8 cellular contexts compared by ENCODE assay signal in genomic region chr19:41373993-41374392, GRCh38. TPM values are rescaled to one million over a fixed set of nuclear protein-coding genes. Genes with fewer than 3 reads are reported as not detected.
DNase-seq lines count a peak whose midpoint lies in the region; ATAC-seq and TF ChIP-seq lines count a peak whose summit lies in the region.

No MANE protein-coding gene starts in this region.

- H3K27ac ChIP-seq in GM23248 (no peak overlapping the region), Panc1 (ENCODE audit: low read length) (no peak overlapping the region), Karpas-422 (ENCODE audit: low read length) (no peak overlapping the region)
- no peak overlapping the region for H3K27ac ChIP-seq in effector memory CD4-positive, alpha-beta T cell (ENCODE audit: insufficient read depth, low read length, poor library complexity, severe bottlenecking)

- H3K4me1 ChIP-seq in GM23248 (ENCODE audit: insufficient read depth): peaks cover 16% of the 10 kb centered on the region
- H3K4me1 ChIP-seq in Panc1 (ENCODE audit: control insufficient read depth, insufficient read depth, low read length): peaks cover 4% of the 10 kb centered on the region; the same call in 1 of the 2 replicates
- H3K4me1 ChIP-seq in effector memory CD4-positive, alpha-beta T cell (ENCODE audit: control insufficient read depth, insufficient read depth, low read length, poor library complexity, severe bottlenecking): no peaks in the 10 kb centered on the region
- peaks cover 7% of the 10 kb centered on the region for H3K4me1 ChIP-seq in Karpas-422 (ENCODE audit: low read length)

- DNase-seq in GM23248: peak; percentile 85
- DNase-seq in Panc1 (ENCODE audit: low read depth, low spot score): no peak
- peak; percentile 92 for DNase-seq in fibroblast of the aortic adventitia (ENCODE audit: low read depth)
- DNase-seq in renal cortical epithelial cell (ENCODE audit: low read depth): peak; percentile 46
- no peak for DNase-seq in effector memory CD4-positive, alpha-beta T cell
- DNase-seq in Karpas-422: no peak
- DNase-seq in stimulated activated naive CD8-positive, alpha-beta T cell treated with anti-CD3 and anti-CD28 coated beads, Interleukin-15, Interleukin-2, amounts not matched to agents 100 U/mL and 50 U/mL, for 24 hours: no peak

- H3K36me3 ChIP-seq in GM23248 (ENCODE audit: low read depth) (no peaks in the 10 kb centered on the region), Panc1 (ENCODE audit: control insufficient read depth, insufficient read depth, low read length) (no peaks in the 10 kb centered on the region), Karpas-422 (ENCODE audit: insufficient read depth, low read length) (no peaks in the 10 kb centered on the region)
- no peaks in the 10 kb centered on the region for H3K36me3 ChIP-seq in effector memory CD4-positive, alpha-beta T cell (ENCODE audit: control insufficient read depth, insufficient read depth, low read length)

- H3F3A ChIP-seq in GM23248 (ENCODE audit: insufficient read depth): 0 out of 2 replicates have a peak, but pooled peaks cover 4% of the 10 kb centered on the region

- H3K9ac ChIP-seq in GM23248 (no peak overlapping the region), Karpas-422 (ENCODE audit: low read length) (no peak overlapping the region)

- intact Hi-C loops in Panc1 (cut with micrococcal nuclease; ENCODE audit: unreplicated experiment): no loop called here

- H4K20me1 ChIP-seq in GM23248 (ENCODE audit: insufficient read depth): no peaks in the 10 kb centered on the region
- H4K20me1 ChIP-seq in Karpas-422 (ENCODE audit: insufficient read depth, low read depth, low read length): no peaks in the 10 kb centered on the region

- H3K4me3 ChIP-seq in GM23248: no peak overlapping the region
- no peak overlapping the region for H3K4me3 ChIP-seq in Panc1 (ENCODE audit: low read depth in 2 of 2, low read length in 2 of 2)
- no peak overlapping the region for H3K4me3 ChIP-seq in fibroblast of the aortic adventitia (ENCODE audit: low read depth, low read length)
- no peak overlapping the region for H3K4me3 ChIP-seq in effector memory CD4-positive, alpha-beta T cell (ENCODE audit: insufficient read depth, low read depth, low read length, poor library complexity, severe bottlenecking)
- no peak overlapping the region for H3K4me3 ChIP-seq in Karpas-422 (ENCODE audit: low read length)

- H3K27me3 ChIP-seq in GM23248 (replicated peaks; ENCODE audit: insufficient read depth) (no peaks in the 10 kb centered on the region), Panc1 (ENCODE audit: control insufficient read depth, insufficient read depth, low read length) (no peaks in the 10 kb centered on the region), Karpas-422 (ENCODE audit: low read length) (no peaks in the 10 kb centered on the region)
- H3K27me3 ChIP-seq in effector memory CD4-positive, alpha-beta T cell (replicated peaks; ENCODE audit: control insufficient read depth, insufficient read depth, low read length, poor library complexity, severe bottlenecking): no peaks in the 10 kb centered on the region

- BruUV-seq in Panc1 (replicated peaks; lab: Mats Ljungman, UMichigan): TSS peak; percentile 39

- H3K79me2 ChIP-seq in GM23248 (ENCODE audit: insufficient read depth) (peaks cover 29% of the 10 kb centered on the region), Karpas-422 (ENCODE audit: low read length) (no peaks in the 10 kb centered on the region)

- in situ Hi-C loops in GM23248 (cut with MboI): no loop called here
- in situ Hi-C loops in Panc1 (cut with HindIII; ENCODE audit: low pct_unique_long_range_greater_than_20kb, low sequenced_read_pairs): no loop called here

- H2AFZ ChIP-seq in GM23248: no peak overlapping the region
- no peak overlapping the region for H2AFZ ChIP-seq in Karpas-422 (ENCODE audit: low read length)

- no peaks in the 10 kb centered on the region for H3K9me3 ChIP-seq in GM23248 (ENCODE audit: low read depth)
- H3K9me3 ChIP-seq in Panc1 (ENCODE audit: control insufficient read depth, insufficient read depth, low read depth, low read length): no peaks in the 10 kb centered on the region
- H3K9me3 ChIP-seq in effector memory CD4-positive, alpha-beta T cell (ENCODE audit: control insufficient read depth, low read length): no peaks in the 10 kb centered on the region
- H3K9me3 ChIP-seq in Karpas-422 (ENCODE audit: low read length): no peaks in the 10 kb centered on the region

- CTCF ChIA-PET in Panc1 (lab: Charles Lee): no interaction called here

- H3K4me2 ChIP-seq in GM23248 (ENCODE audit: unreplicated experiment) (no peak overlapping the region), Karpas-422 (ENCODE audit: low read depth, low read length, poor library complexity, severe bottlenecking) (no peak overlapping the region)

- ATAC-seq in Panc1 (0 out of 2 replicates have a peak, but pooled peaks have one; percentile 26), GM18907 (IDR thresholded peaks at IDR 0.05; ENCODE audit: unreplicated experiment) (no peak)
- ATAC-seq in stimulated activated naive CD8-positive, alpha-beta T cell treated with anti-CD3 and anti-CD28 coated beads, Interleukin-15, Interleukin-2, amounts not matched to agents 100 U/mL and 50 U/mL, for 24 hours: no peak

- H3K9me2 ChIP-seq in GM23248 (ENCODE audit: insufficient read depth) (no peaks in the 10 kb centered on the region), Karpas-422 (replicated peaks; ENCODE audit: insufficient read depth, low read length) (no peaks in the 10 kb centered on the region)

- TF ChIP-seq CTCF in Panc1 (IDR thresholded peaks at IDR 0.05) (no peak), fibroblast of the aortic adventitia (IDR thresholded peaks at IDR 0.05; ENCODE audit: insufficient read depth, low read length) (no peak)

- POLR2A ChIA-PET in Panc1 (lab: Charles Lee): no interaction called here

- WGBS in GM23248 (ENCODE audit: low coverage in 1 of 2, low lambda C conversion rate in 2 of 2, missing lambda C conversion rate in 2 of 2), 2 experiments: 9 to 15% methylated on average over 12 of the region's 12 CpGs

RNA-seq across cellular contexts. Expression of gene TMEM91, which starts 2.3 kb away (rescaled TPM):
- 3.9 and 5.3 TPM in 2 replicates for total RNA-seq in GM23248 (2014; rRNA removed; shearing (Covaris generic))
- 6.6 and 7.8 TPM in 2 replicates for polyA plus RNA-seq in GM23248 (2016; fragmentation: Nextera tagmentation; extraction: Ambion mirVana)
- total RNA-seq in Panc1 (2021; ENCODE audit: unreplicated experiment) (4.4 TPM), fibroblast of the aortic adventitia (ENCODE audit: low replicate concordance) (4.7 and 5.6 TPM in 2 replicates), renal cortical epithelial cell (3.0 and 9.0 TPM in 2 replicates)
- polyA plus RNA-seq in Panc1 (2012; ENCODE audit: insufficient read length): 4.3 TPM
- 1.3 and 4.9 TPM in 2 replicates for total RNA-seq in Karpas-422 (2014; rRNA removed; shearing (Covaris generic); ENCODE audit: low replicate concordance)

RNA-seq across cellular contexts. Expression of gene B9D2, which starts 10.0 kb away (rescaled TPM):
- 8.1 and 9.6 TPM in 2 replicates for total RNA-seq in GM23248 (2014; rRNA removed; shearing (Covaris generic))
- 13.2 and 13.8 TPM in 2 replicates for polyA plus RNA-seq in GM23248 (2016; fragmentation: Nextera tagmentation; extraction: Ambion mirVana)
- 7.1 TPM for total RNA-seq in Panc1 (2021; ENCODE audit: unreplicated experiment)
- polyA plus RNA-seq in Panc1 (2012; ENCODE audit: insufficient read length): 9.8 TPM
- total RNA-seq in fibroblast of the aortic adventitia (ENCODE audit: low replicate concordance): 0.25 and 4.5 TPM in 2 replicates
- 7.4 and 10.1 TPM in 2 replicates for total RNA-seq in renal cortical epithelial cell
- total RNA-seq in Karpas-422 (2014; rRNA removed; shearing (Covaris generic); ENCODE audit: low replicate concordance): 4.1 and 7.6 TPM in 2 replicates

RNA-seq across cellular contexts. Expression of gene TGFB1, which starts 20.3 kb away (rescaled TPM):
- total RNA-seq in GM23248 (2014; rRNA removed; shearing (Covaris generic)): 21.4 and 23.5 TPM in 2 replicates
- 12.4 and 13.9 TPM in 2 replicates for polyA plus RNA-seq in GM23248 (2016; fragmentation: Nextera tagmentation; extraction: Ambion mirVana)
- total RNA-seq in Panc1 (2021; ENCODE audit: unreplicated experiment): 42.6 TPM
- 57.9 TPM for polyA plus RNA-seq in Panc1 (2012; ENCODE audit: insufficient read length)
- total RNA-seq in fibroblast of the aortic adventitia (ENCODE audit: low replicate concordance): 18.7 and 19.8 TPM in 2 replicates
- 4.9 and 44.8 TPM in 2 replicates for total RNA-seq in renal cortical epithelial cell
- 17.5 and 26.0 TPM in 2 replicates for total RNA-seq in Karpas-422 (2014; rRNA removed; shearing (Covaris generic); ENCODE audit: low replicate concordance)

RNA-seq across cellular contexts. Expression of gene EXOSC5, which starts 23.2 kb away (rescaled TPM):
- 20.7 and 21.4 TPM in 2 replicates for total RNA-seq in GM23248 (2014; rRNA removed; shearing (Covaris generic))
- polyA plus RNA-seq in GM23248 (2016; fragmentation: Nextera tagmentation; extraction: Ambion mirVana): 26.4 and 29.4 TPM in 2 replicates
- 25.2 TPM for total RNA-seq in Panc1 (2021; ENCODE audit: unreplicated experiment)
- polyA plus RNA-seq in Panc1 (2012; ENCODE audit: insufficient read length): 35.9 TPM
- total RNA-seq in fibroblast of the aortic adventitia (ENCODE audit: low replicate concordance): 12.1 and 14.6 TPM in 2 replicates
- 5.2 and 8.2 TPM in 2 replicates for total RNA-seq in renal cortical epithelial cell
- total RNA-seq in Karpas-422 (2014; rRNA removed; shearing (Covaris generic); ENCODE audit: low replicate concordance): 67.6 and 74.7 TPM in 2 replicates

RNA-seq across cellular contexts. Expression of gene BCKDHA, which starts 23.6 kb away (rescaled TPM):
- 26.8 and 51.0 TPM in 2 replicates for total RNA-seq in GM23248 (2014; rRNA removed; shearing (Covaris generic))
- polyA plus RNA-seq in GM23248 (2016; fragmentation: Nextera tagmentation; extraction: Ambion mirVana): 29.4 and 32.0 TPM in 2 replicates
- 11.2 TPM for total RNA-seq in Panc1 (2021; ENCODE audit: unreplicated experiment)
- 37.0 TPM for polyA plus RNA-seq in Panc1 (2012; ENCODE audit: insufficient read length)
- total RNA-seq in fibroblast of the aortic adventitia (ENCODE audit: low replicate concordance): 3.5 and 15.3 TPM in 2 replicates
- 35.9 and 73.1 TPM in 2 replicates for total RNA-seq in renal cortical epithelial cell
- total RNA-seq in Karpas-422 (2014; rRNA removed; shearing (Covaris generic); ENCODE audit: low replicate concordance): 112 and 116 TPM in 2 replicates

Comparison
In these comparisons a context has a peak if more than half of its experiments do, and no peak if none do; other contexts are left out.
1. DNase-seq: peak in GM23248 (single experiment), fibroblast of the aortic adventitia (single experiment) and renal cortical epithelial cell (single experiment); none in Panc1 (single experiment), effector memory CD4-positive, alpha-beta T cell (0 of 3), Karpas-422 (single experiment) and stimulated activated naive CD8-positive, alpha-beta T cell treated with anti-CD3 and anti-CD28 coated beads, Interleukin-15, Interleukin-2, amounts not matched to agents 100 U/mL and 50 U/mL, for 24 hours (single experiment).